ENCODE assay signal across 8 cellular contexts in genomic region chr2:152189622-152190495, GRCh38. TPM values are rescaled to one million over a fixed set of nuclear protein-coding genes. Genes with fewer than 3 reads are reported as not detected.
A peak's percentile ranks its signal among the peaks of the same experiment; 100 is the strongest.
DNase-seq lines count a peak whose midpoint lies in the region; ATAC-seq, FAIRE-seq and TF ChIP-seq lines count a peak whose summit lies in the region.

No MANE protein-coding gene starts in this region.

- 0 out of 2 replicates have a peak overlapping the region, but pooled peaks have one; percentile 31 for H2BK12ac ChIP-seq in H1 (ENCODE audit: low read depth, low read length)

- CTCF ChIA-PET in PC-9 (lab: Charles Lee): interaction anchor here (0.6 to 0.7 kb wide), 2 partner anchors 117 to 187 kb away, joined by 3 to 4 read pairs; no protein-coding TSS in a partner anchor
- CTCF ChIA-PET in H1 (lab: Charles Lee; ENCODE audit: partially characterized antibody): interaction anchor here (0.6 to 1.6 kb wide), 18 partner anchors 9 to 451 kb away, joined by 3 to 16 read pairs (median 3); no protein-coding TSS in a partner anchor

- POLR2A ChIA-PET in PC-9 (lab: Charles Lee; ENCODE audit: unreplicated experiment): no interaction called here
- POLR2A ChIA-PET in H1 (lab: Charles Lee; ENCODE audit: partially characterized antibody): no interaction called here

- peak; percentile 41 for DNase-seq in DMS 273 treated with DMSO at 0.1 percent for 48 hours (lab: John Stamatoyannopoulos, UW)
- peak; percentile 64 for DNase-seq in HT1080 (ENCODE audit: low read depth)
- peak; percentile 39 to 53 for DNase-seq in PC-9
- DNase-seq in H1 (ENCODE audit: low read depth in 1 of 2, low spot score in 2 of 2): no peak
- DNase-seq in mesendoderm: peak; percentile 55
- no peak for DNase-seq in stimulated activated effector memory CD8-positive, alpha-beta T cell treated with anti-CD3 and anti-CD28 coated beads, Interleukin-12 subunit alpha, Interleukin-12 subunit beta, amount 100 ng/mL, for 72 hours (ENCODE audit: low spot score in 2 of 2)
- no peak for DNase-seq in occipital lobe (lab: John Stamatoyannopoulos, UW)

- no peak overlapping the region for H4K5ac ChIP-seq in H1 (ENCODE audit: insufficient read length, low read depth, low read length)
- no peak overlapping the region for H4K5ac ChIP-seq in mesendoderm (ENCODE audit: low read length)

- H3K36me3 ChIP-seq in PC-9 (ENCODE audit: low read depth) (no peaks in the 10 kb centered on the region), H1 (ENCODE audit: control insufficient read depth in 2 of 4, insufficient read depth in 4 of 4, low read length in 3 of 4) (no peaks in the 10 kb centered on the region), mesendoderm (ENCODE audit: control insufficient read depth, insufficient read depth, low read length) (no peaks in the 10 kb centered on the region)

- no peaks in the 10 kb centered on the region for H3K23me2 ChIP-seq in H1 (ENCODE audit: low read depth, low read length)

- no peaks in the 10 kb centered on the region for H3K27me3 ChIP-seq in PC-9 (ENCODE audit: insufficient read depth, low read depth)
- peaks cover 3 to 8% (median 4%) of the 10 kb centered on the region in 4 experiments; a peak in 5 of 7 replicates for H3K27me3 ChIP-seq in H1 (replicated peaks in 1 of 4; ENCODE audit: control insufficient read depth in 3 of 4, extremely low read depth in 1 of 4, insufficient read depth in 3 of 4, low read length in 3 of 4)
- H3K27me3 ChIP-seq in mesendoderm (ENCODE audit: insufficient read depth, low read length, poor library complexity): no peaks in the 10 kb centered on the region

- H2BK5ac ChIP-seq in H1 (ENCODE audit: low read depth, low read length): no peak overlapping the region
- H2BK5ac ChIP-seq in mesendoderm (ENCODE audit: low read length): no peak overlapping the region

- H3K4me3 ChIP-seq in PC-9 (no peak overlapping the region), H1 (ENCODE audit: extremely low read depth in 1 of 4, insufficient read depth in 2 of 4, low read depth in 3 of 4, low read length in 4 of 4) (no peak overlapping the region), mesendoderm (ENCODE audit: low read length) (no peak overlapping the region)

- H2BK20ac ChIP-seq in H1 (ENCODE audit: low read length): no peak overlapping the region

- H3F3A ChIP-seq in PC-9 (ENCODE audit: insufficient read depth, low read depth): no peaks in the 10 kb centered on the region

- H4K20me1 ChIP-seq in PC-9 (ENCODE audit: insufficient read depth) (no peaks in the 10 kb centered on the region), H1 (replicated peaks in 1 of 2; ENCODE audit: control insufficient read depth in 1 of 2, insufficient read depth in 2 of 2, low read length in 2 of 2) (no peaks in the 10 kb centered on the region)

- TF ChIP-seq CTCF in PC-9 (conservative IDR thresholded peaks at IDR 0.05) (peak; percentile 85), H1 (IDR thresholded peaks at IDR 0.05; ENCODE audit: control extremely low read depth in 1 of 3, insufficient read depth in 1 of 3, low read depth in 1 of 3, low read length in 3 of 3) (peak in 2 of 3 experiments; percentile 44 to 53; a peak in 3 of 4 replicates)

- peak; percentile 87 to 90 for TF ChIP-seq RAD21 in H1 (IDR thresholded peaks at IDR 0.05 in 1 of 2, conservative IDR thresholded peaks at IDR 0.05 in 1 of 2; ENCODE audit: low read depth in 2 of 2, low read length in 2 of 2)

- ATAC-seq in GM19035 (IDR thresholded peaks at IDR 0.05; ENCODE audit: unreplicated experiment): peak; percentile 81
- ATAC-seq in stimulated activated effector memory CD8-positive, alpha-beta T cell treated with anti-CD3 and anti-CD28 coated beads, Interleukin-12 subunit alpha, Interleukin-12 subunit beta, amount 100 ng/mL, for 72 hours: no peak

- no peaks in the 10 kb centered on the region for H3K36me3 Mint-ChIP-seq in stimulated activated effector memory CD8-positive, alpha-beta T cell treated with anti-CD3 and anti-CD28 coated beads, Interleukin-12 subunit alpha, Interleukin-12 subunit beta, amount 100 ng/mL, for 72 hours

- H4K91ac ChIP-seq in H1 (replicated peaks; ENCODE audit: insufficient read length, low read length): no peak overlapping the region

- intact Hi-C loops in PC-9 (cut with micrococcal nuclease; ENCODE audit: unreplicated experiment): loop anchor here (1.0 to 5.0 kb wide), 5 partner anchors 145 to 445 kb away; partner anchors contain the start of gene FMNL2

- no peak for TF ChIP-seq EP300 in H1 (IDR thresholded peaks at IDR 0.05; ENCODE audit: borderline replicate concordance in 1 of 2, low read depth in 2 of 2, low read length in 2 of 2)

- H3K79me1 ChIP-seq in H1 (ENCODE audit: low read depth, low read length): no peaks in the 10 kb centered on the region
- H3K79me1 ChIP-seq in mesendoderm (ENCODE audit: low read length): no peaks in the 10 kb centered on the region

- H3K27ac ChIP-seq in PC-9 (no peak overlapping the region), H1 (ENCODE audit: low read depth, low read length) (no peak overlapping the region), mesendoderm (ENCODE audit: low read depth, low read length) (no peak overlapping the region)

- H4K8ac ChIP-seq in H1 (ENCODE audit: extremely low read depth, insufficient read depth, low read length): no peak overlapping the region
- no peak overlapping the region for H4K8ac ChIP-seq in mesendoderm (ENCODE audit: low read depth, low read length)

- H3K4me1 Mint-ChIP-seq in stimulated activated effector memory CD8-positive, alpha-beta T cell treated with anti-CD3 and anti-CD28 coated beads, Interleukin-12 subunit alpha, Interleukin-12 subunit beta, amount 100 ng/mL, for 72 hours: no peaks in the 10 kb centered on the region

- H3K9me3 Mint-ChIP-seq in stimulated activated effector memory CD8-positive, alpha-beta T cell treated with anti-CD3 and anti-CD28 coated beads, Interleukin-12 subunit alpha, Interleukin-12 subunit beta, amount 100 ng/mL, for 72 hours: no peaks in the 10 kb centered on the region

- no peak for FAIRE-seq in H1 (lab: Jason Lieb, UNC)

- no peak overlapping the region for H2BK120ac ChIP-seq in H1 (replicated peaks; ENCODE audit: low read depth, low read length)
- H2BK120ac ChIP-seq in mesendoderm (ENCODE audit: low read depth, low read length): no peak overlapping the region

- no peak overlapping the region for H3K14ac ChIP-seq in H1 (ENCODE audit: insufficient read length)

- BruUV-seq in PC-9 (replicated peaks; lab: Mats Ljungman, UMichigan): no TSS peak

- TF ChIP-seq POLR2A in H1 (IDR thresholded peaks at IDR 0.05; ENCODE audit: control extremely low read depth in 1 of 2, low read depth in 2 of 2, low read length in 2 of 2): no peak

- H3K4me3 Mint-ChIP-seq in stimulated activated effector memory CD8-positive, alpha-beta T cell treated with anti-CD3 and anti-CD28 coated beads, Interleukin-12 subunit alpha, Interleukin-12 subunit beta, amount 100 ng/mL, for 72 hours: no peak overlapping the region

- H3K79me2 ChIP-seq in PC-9 (ENCODE audit: low read depth) (no peaks in the 10 kb centered on the region), H1 (ENCODE audit: control insufficient read depth in 1 of 2, insufficient read depth in 2 of 2, low read length in 2 of 2) (no peaks in the 10 kb centered on the region), mesendoderm (ENCODE audit: control insufficient read depth, insufficient read depth, low read length) (no peaks in the 10 kb centered on the region)

- H3K4me1 ChIP-seq in PC-9 (replicated peaks; ENCODE audit: insufficient read depth) (no peaks in the 10 kb centered on the region), H1 (replicated peaks in 1 of 4; ENCODE audit: control insufficient read depth in 3 of 4, insufficient read depth in 4 of 4, low read length in 3 of 4) (no peaks in the 10 kb centered on the region), mesendoderm (ENCODE audit: control insufficient read depth, low read depth, low read length) (no peaks in the 10 kb centered on the region)

- H3K9ac ChIP-seq in H1 (replicated peaks in 1 of 4; ENCODE audit: extremely low read depth in 1 of 4, low read depth in 3 of 4, low read length in 3 of 4) (no peak overlapping the region), mesendoderm (ENCODE audit: low read length) (no peak overlapping the region)

- H2AK5ac ChIP-seq in H1 (ENCODE audit: low read depth, low read length) (no peak overlapping the region), mesendoderm (ENCODE audit: low read length) (no peak overlapping the region)

- H3K9me2 ChIP-seq in PC-9 (ENCODE audit: insufficient read depth): no peaks in the 10 kb centered on the region; the same call in 1 of the 2 replicates

- 83% methylated on average over 8 of the region's 8 CpGs; no CpG with 5 or more reads in 1 of the 2 experiments for WGBS in H1 (ENCODE audit: extremely low coverage in 1 of 2, insufficient coverage in 1 of 2, insufficient read length in 1 of 2, insufficient replicate concordance in 2 of 2, low coverage in 1 of 2, low lambda C conversion rate in 2 of 2, missing lambda C conversion rate in 1 of 2), 2 experiments
- WGBS in mesendoderm (ENCODE audit: extremely low coverage, insufficient coverage, low lambda C conversion rate): no CpG with 5 or more reads among the region's 8 CpGs

- H3K18ac ChIP-seq in H1 (ENCODE audit: extremely low read depth, low read length) (no peak overlapping the region), mesendoderm (ENCODE audit: low read length) (no peak overlapping the region)

- H3K27ac Mint-ChIP-seq in stimulated activated effector memory CD8-positive, alpha-beta T cell treated with anti-CD3 and anti-CD28 coated beads, Interleukin-12 subunit alpha, Interleukin-12 subunit beta, amount 100 ng/mL, for 72 hours: no peak overlapping the region

- H3K56ac ChIP-seq in H1 (replicated peaks; ENCODE audit: insufficient read length, low read depth, low read length): no peak overlapping the region
- H3K56ac ChIP-seq in mesendoderm (ENCODE audit: low read length): no peak overlapping the region

- H3K23ac ChIP-seq in H1 (ENCODE audit: insufficient read length): no peak overlapping the region
- no peak overlapping the region for H3K23ac ChIP-seq in mesendoderm (ENCODE audit: low read length)

- H2BK15ac ChIP-seq in H1 (ENCODE audit: low read length) (no peak overlapping the region; the same call in 1 of the 2 replicates), mesendoderm (replicated peaks; ENCODE audit: low read depth) (no peak overlapping the region)

- no peak overlapping the region for H3K4ac ChIP-seq in H1 (replicated peaks; ENCODE audit: insufficient read length, low read depth, low read length)
- no peak overlapping the region for H3K4ac ChIP-seq in mesendoderm (ENCODE audit: low read depth, low read length)

- no peaks in the 10 kb centered on the region for H3K9me3 ChIP-seq in PC-9 (ENCODE audit: insufficient read depth, low read depth)
- no peaks in the 10 kb centered on the region for H3K9me3 ChIP-seq in H1 (ENCODE audit: insufficient read depth in 2 of 2, low read depth in 1 of 2, low read length in 1 of 2)

- H2AFZ ChIP-seq in PC-9 (no peak overlapping the region), H1 (ENCODE audit: low read length) (no peak overlapping the region)

- no peak overlapping the region for H3K4me2 ChIP-seq in PC-9
- no peak overlapping the region for H3K4me2 ChIP-seq in H1 (ENCODE audit: insufficient read depth in 1 of 2, low read depth in 2 of 2, low read length in 2 of 2)
- H3K4me2 ChIP-seq in mesendoderm (ENCODE audit: low read length): no peak overlapping the region

RNA-seq across cellular contexts. Expression of gene STAM2, which starts 14.3 kb away (rescaled TPM):
- 19.7 and 20.2 TPM in 2 replicates for total RNA-seq in HT1080 (2014; rRNA removed; shearing (Covaris generic))
- 16.8 and 17.9 TPM in 2 replicates for polyA plus RNA-seq in HT1080 (2015; cell fraction: cytosol; rRNA removed)
- polyA plus RNA-seq in HT1080 (2015; cell fraction: nucleus; rRNA removed): 19.5 and 24.7 TPM in 2 replicates
- total RNA-seq in PC-9 (2021) (14.6 and 16.0 TPM in 2 replicates), occipital lobe (82.7 TPM)
- 9.4 and 9.9 TPM in 2 replicates for total RNA-seq in H1 (2021; fragmentation: NEBNext Ultra II Directional; extraction: Animal tissue kit (Norgen Biotek cat#: 25700))
- 3.2 and 5.4 TPM in 2 replicates for polyA plus RNA-seq in H1 (2011; rRNA removed)
- polyA plus RNA-seq in H1 (2011; cell fraction: cytosol; rRNA removed): 4.0 TPM
- polyA plus RNA-seq in H1 (2011; cell fraction: nucleus; rRNA removed): 4.9 TPM
- polyA plus RNA-seq in H1 (2012, experiment 1 of 2): 4.0 to 4.9 TPM (median 4.5 TPM) in 4 replicates
- polyA plus RNA-seq in H1 (2012, experiment 2 of 2): 0.26 TPM
- polyA plus RNA-seq in H1 (2013, experiment 1 of 2): 5.7 TPM
- 5.8 TPM for polyA plus RNA-seq in H1 (2013, experiment 2 of 2)
- polyA minus RNA-seq in H1 (2011; rRNA and poly(A)+ RNA removed): 9.8 and 12.2 TPM in 2 replicates
- polyA minus RNA-seq in H1 (2011; cell fraction: cytosol; rRNA and poly(A)+ RNA removed): 8.8 TPM
- 9.9 TPM for polyA minus RNA-seq in H1 (2011; cell fraction: nucleus; rRNA and poly(A)+ RNA removed)
- 8.4 TPM for polyA plus RNA-seq in mesendoderm (2013, experiment 1 of 2)
- 8.8 TPM for polyA plus RNA-seq in mesendoderm (2013, experiment 2 of 2)

Comparison
In these comparisons a context has a peak if more than half of its experiments do, and no peak if none do; other contexts are left out.
1. DNase-seq: peak in DMS 273 treated with DMSO at 0.1 percent for 48 hours (single experiment), HT1080 (single experiment), PC-9 (2 of 2) and mesendoderm (single experiment); none in H1 (0 of 2), stimulated activated effector memory CD8-positive, alpha-beta T cell treated with anti-CD3 and anti-CD28 coated beads, Interleukin-12 subunit alpha, Interleukin-12 subunit beta, amount 100 ng/mL, for 72 hours (0 of 2) and occipital lobe (single experiment).